In genomic region chr11:69290791-69291190, GRCh38 we compare ENCODE assay signal across 27 cellular contexts. TPM values are rescaled to one million over a fixed set of nuclear protein-coding genes. Genes with fewer than 3 reads are reported as not detected.
"Had no signal": no experiment of that assay in that cellular context is flagged by ENCODE, and none has a peak within 500 bp of the region (broad histone marks: within the 10 kb centered on the region; RNA-seq: fewer than 3 reads in every experiment).

No MANE protein-coding gene starts in this region.

- DNase-seq: activated B cell treated with CpG ODN at 0.5 μM for 24 hours; activated CD4-positive, alpha-beta T cell treated with anti-CD3 and anti-CD28 coated beads, Interleukin-2, amount 50 U/mL, for 1 hour; activated CD8-positive, alpha-beta memory T cell treated with anti-CD3 and anti-CD28 coated beads, Interleukin-2, amount 10 ng/mL, durations not matched to agents 7 days and 5 days; activated CD8-positive, alpha-beta T cell treated with anti-CD3 and anti-CD28 coated beads for 36 hours; activated T-cell treated with anti-CD3 and anti-CD28 coated beads, Interleukin-2, amount 50 U/mL, for 48 hours; anterior cingulate cortex; body of pancreas; dorsolateral prefrontal cortex; effector memory CD4-positive, alpha-beta T cell; erythroblast; gastrocnemius medialis; glutamatergic neuron; islet precursor cell; midbrain; ovary; sigmoid colon; stimulated activated CD4-positive, alpha-beta T cell treated with anti-CD3 and anti-CD28 coated beads, Interleukin-15, amount 100 ng/mL, for 24 hours; stimulated activated CD4-positive, alpha-beta T cell treated with anti-CD3 and anti-CD28 coated beads, Interleukin-2, amount 100 ng/mL, for 24 hours; stimulated activated naive B cell treated with anti-CD40 and anti-IgM and Interleukin-4, amounts not matched to agents 10 μg/mL and 1 μg/mL and 100 μg/mL, for 72 hours; stomach; SW 1271; T-helper 9 cell; thyroid gland had no signal

- H3K79me2 ChIP-seq: hepatocyte had no signal

- H3K4me3 ChIP-seq: body of pancreas, coronary artery, dorsolateral prefrontal cortex, gastrocnemius medialis, hepatocyte, ovary, sigmoid colon, smooth muscle cell, stomach, thyroid gland had no signal

- ATAC-seq: activated CD8-positive, alpha-beta memory T cell treated with anti-CD3 and anti-CD28 coated beads, Interleukin-2, amount 10 ng/mL, durations not matched to agents 7 days and 5 days; activated CD8-positive, alpha-beta T cell treated with anti-CD3 and anti-CD28 coated beads for 36 hours; body of pancreas; gastrocnemius medialis had no signal

- H3K4me2 ChIP-seq: hepatocyte, smooth muscle cell had no signal

- H2AFZ ChIP-seq: hepatocyte had no signal

- H3K9me3 ChIP-seq: body of pancreas, gastrocnemius medialis, neutrophil, sigmoid colon, stomach, thyroid gland had no signal

- H3K27ac ChIP-seq: body of pancreas, coronary artery, dorsolateral prefrontal cortex, gastrocnemius medialis, hepatocyte, neutrophil, ovary, sigmoid colon, stomach, thyroid gland had no signal

- H3K36me3 ChIP-seq: gastrocnemius medialis, neutrophil, ovary, sigmoid colon, stomach, thyroid gland had no signal

- H3K4me1 ChIP-seq: gastrocnemius medialis had no signal

- H3K27me3 ChIP-seq: body of pancreas, gastrocnemius medialis, hepatocyte, neutrophil, ovary, sigmoid colon, thyroid gland had no signal

RNA-seq across cellular contexts. Expression of gene MYEOV, which starts 3.2 kb away (rescaled TPM):
- total RNA-seq: activated CD8-positive, alpha-beta memory T cell treated with anti-CD3 and anti-CD28 coated beads, Interleukin-2, amount 10 ng/mL, durations not matched to agents 7 days and 5 days; activated CD8-positive, alpha-beta T cell treated with anti-CD3 and anti-CD28 coated beads for 36 hours; hepatocyte; sigmoid colon; smooth muscle cell had no signal
- polyA plus RNA-seq: hepatocyte had no signal
